Comparison of ENCODE assay signal across 8 cellular contexts in genomic region chr11:66071326-66071870, GRCh38. TPM values are rescaled to one million over a fixed set of nuclear protein-coding genes. Genes with fewer than 3 reads are reported as not detected.
DNase-seq lines count a peak whose midpoint lies in the region; ATAC-seq and TF ChIP-seq lines count a peak whose summit lies in the region.

No MANE protein-coding gene starts in this region.

- H3K9me3 Mint-ChIP-seq in naive thymus-derived CD4-positive, alpha-beta T cell: peaks cover 0 to 3% (median 0%) of the 10 kb centered on the region in 11 donors

- no peak for DNase-seq in LNCaP clone FGC (ENCODE audit: low read depth)
- peak; percentile 37 for DNase-seq in cerebellar cortex (ENCODE audit: low spot score)
- DNase-seq in naive thymus-derived CD4-positive, alpha-beta T cell: peak in 7 of 9 donors; percentile 37 to 57 (median 49)
- DNase-seq in SKM-1 (lab: John Stamatoyannopoulos, UW; ENCODE audit: unreplicated experiment): no peak
- no peak for DNase-seq in NCI-H2107 (lab: John Stamatoyannopoulos, UW)
- DNase-seq in MV-4-11 (lab: John Stamatoyannopoulos, UW): no peak

- peak overlapping the region; percentile 94 for H3K4me3 ChIP-seq in BLaER1
- peak overlapping the region; percentile 57 for H3K4me3 ChIP-seq in LNCaP clone FGC (ENCODE audit: low read depth, low read length)
- peak overlapping the region; percentile 69 for H3K4me3 ChIP-seq in naive thymus-derived CD4-positive, alpha-beta T cell (ENCODE audit: low read length)

- POLR2A ChIA-PET in naive thymus-derived CD4-positive, alpha-beta T cell (lab: Charles Lee): interaction anchor here (0.6 to 8.2 kb wide), 18 partner anchors 10 to 1204 kb away, joined by 3 to 139 read pairs (median 5); partner anchors contain the start of genes CCDC85B and SF3B2

- 0 out of 2 replicates have a peak overlapping the region, but pooled peaks have one; percentile 88 for H3K27ac ChIP-seq in BLaER1
- H3K27ac ChIP-seq in naive thymus-derived CD4-positive, alpha-beta T cell (ENCODE audit: low read depth, low read length): peak overlapping the region; percentile 83

- H3K27me3 Mint-ChIP-seq in naive thymus-derived CD4-positive, alpha-beta T cell: no peaks in the 10 kb centered on the region

- H3K4me3 Mint-ChIP-seq in naive thymus-derived CD4-positive, alpha-beta T cell: peak overlapping the region; percentile 91 to 100 (median 98)

- no peaks in the 10 kb centered on the region for H3K27me3 ChIP-seq in BLaER1
- no peaks in the 10 kb centered on the region for H3K27me3 ChIP-seq in naive thymus-derived CD4-positive, alpha-beta T cell (ENCODE audit: control insufficient read depth in 2 of 2, insufficient read depth in 2 of 2, low read length in 2 of 2)

- intact Hi-C loops in naive thymus-derived CD4-positive, alpha-beta T cell (cut with micrococcal nuclease): loop anchor here (1.0 to 5.0 kb wide), 4 partner anchors 10 to 546 kb away; partner anchors contain the start of gene RBM14 (in 1 of the 2)

- peaks cover 59% of the 10 kb centered on the region for H4K20me1 ChIP-seq in BLaER1

- peaks cover 0 to 44% (median 33%) of the 10 kb centered on the region in 5 donors for H3K36me3 Mint-ChIP-seq in naive thymus-derived CD4-positive, alpha-beta T cell

- H3K4me1 ChIP-seq in BLaER1: peaks cover 57% of the 10 kb centered on the region
- H3K4me1 ChIP-seq in naive thymus-derived CD4-positive, alpha-beta T cell (ENCODE audit: control insufficient read depth in 2 of 2, insufficient read depth in 2 of 2, low read length in 2 of 2): peaks cover 23 to 24% of the 10 kb centered on the region in 2 donors

- peak overlapping the region; percentile 87 for H3K9ac ChIP-seq in BLaER1

- peaks cover 60% of the 10 kb centered on the region for H3K36me3 ChIP-seq in BLaER1
- H3K36me3 ChIP-seq in naive thymus-derived CD4-positive, alpha-beta T cell (ENCODE audit: control insufficient read depth in 2 of 3, insufficient read depth in 3 of 3, low read length in 3 of 3): peaks cover 10 to 42% (median 13%) of the 10 kb centered on the region in 3 experiments

- peak overlapping the region; percentile 90 to 98 (median 95) for H3K27ac Mint-ChIP-seq in naive thymus-derived CD4-positive, alpha-beta T cell

- H3K9me3 ChIP-seq in BLaER1: no peaks in the 10 kb centered on the region
- H3K9me3 ChIP-seq in naive thymus-derived CD4-positive, alpha-beta T cell (ENCODE audit: control insufficient read depth in 2 of 3, low read length in 3 of 3): no peaks in the 10 kb centered on the region

- TF ChIP-seq CTCF in LNCaP clone FGC (IDR thresholded peaks at IDR 0.05; ENCODE audit: control insufficient read depth, extremely low read depth, insufficient read depth): no peak

- CTCF ChIA-PET in naive thymus-derived CD4-positive, alpha-beta T cell (lab: Charles Lee): interaction anchor here (0.7 to 8.7 kb wide), 11 partner anchors 8 to 139 kb away, joined by 3 to 67 read pairs (median 4); no protein-coding TSS in a partner anchor

- H3K4me2 ChIP-seq in BLaER1: peak overlapping the region; percentile 96

- ATAC-seq in naive thymus-derived CD4-positive, alpha-beta T cell: no peak
- no peak for ATAC-seq in GM21619 (IDR thresholded peaks at IDR 0.05; ENCODE audit: unreplicated experiment)

- H3K4me1 Mint-ChIP-seq in naive thymus-derived CD4-positive, alpha-beta T cell: peaks cover 50 to 75% (median 61%) of the 10 kb centered on the region in 7 donors

RNA-seq across cellular contexts. Expression of gene PACS1, which starts 1.3 kb away (rescaled TPM):
- 100 to 1,000 TPM; 100 to 314 (median 252) TPM for total RNA-seq in naive thymus-derived CD4-positive, alpha-beta T cell
- 100 to 1,000 TPM in 1 of 2 donors, 10 to 100 TPM in 1; 48.0 to 116 TPM for polyA plus RNA-seq in naive thymus-derived CD4-positive, alpha-beta T cell

RNA-seq across cellular contexts. Expression of gene SF3B2, which starts 19.2 kb away (rescaled TPM):
- total RNA-seq in naive thymus-derived CD4-positive, alpha-beta T cell: 100 to 1,000 TPM; 163 to 248 (median 206) TPM
- polyA plus RNA-seq in naive thymus-derived CD4-positive, alpha-beta T cell: 100 to 1,000 TPM in 1 of 2 donors, 10 to 100 TPM in 1; 81.8 to 140 TPM

RNA-seq across cellular contexts. Expression of gene GAL3ST3, which starts 22.4 kb away (rescaled TPM):
- not detected for total RNA-seq in naive thymus-derived CD4-positive, alpha-beta T cell
- polyA plus RNA-seq in naive thymus-derived CD4-positive, alpha-beta T cell: not detected

RNA-seq across cellular contexts. Expression of gene CATSPER1, which starts 45.1 kb away (rescaled TPM):
- total RNA-seq in naive thymus-derived CD4-positive, alpha-beta T cell: 1 to 10 TPM in 2 of 5 experiments, not detected in 3; 1.4 to 4.2 TPM
- polyA plus RNA-seq in naive thymus-derived CD4-positive, alpha-beta T cell: not detected

RNA-seq across cellular contexts. Expression of gene CST6, which starts 59.6 kb away (rescaled TPM):
- under 1 TPM in 1 of 5 experiments, not detected in 4; 0.42 TPM for total RNA-seq in naive thymus-derived CD4-positive, alpha-beta T cell
- not detected for polyA plus RNA-seq in naive thymus-derived CD4-positive, alpha-beta T cell

Comparison
In these comparisons a context has a peak if more than half of its experiments do, and no peak if none do; other contexts are left out.
1. DNase-seq: peak in cerebellar cortex (single experiment) and naive thymus-derived CD4-positive, alpha-beta T cell (7 of 9); none in LNCaP clone FGC (single experiment), SKM-1 (single experiment), NCI-H2107 (single experiment) and MV-4-11 (single experiment).
2. Peak in every context shown above with its lines, with median percentiles within 50 percentile points of each other: H3K4me3 ChIP-seq.